Comparison of ENCODE assay signal across 32 cellular contexts in the genomic region with DNA sequence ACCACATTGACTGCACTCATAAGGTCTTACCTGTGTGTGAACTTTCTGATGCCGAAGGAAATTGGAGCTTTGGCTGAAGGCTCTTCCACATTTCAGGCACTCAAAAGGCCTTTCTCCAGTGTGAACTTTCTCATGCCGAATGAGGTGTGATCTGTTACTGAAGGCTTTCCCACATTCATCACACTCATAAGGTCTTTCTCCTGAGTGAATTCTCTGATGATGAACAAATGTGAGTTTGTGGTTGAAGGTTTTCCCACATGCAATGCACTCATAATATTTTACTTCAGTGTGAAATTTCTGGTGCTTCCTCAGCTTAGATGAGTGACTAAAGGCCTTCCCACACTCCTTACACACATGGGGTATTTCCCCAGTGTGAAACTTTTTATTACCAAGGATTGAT. TPM values are rescaled to one million over a fixed set of nuclear protein-coding genes. Genes with fewer than 3 reads are reported as not detected.
A peak's percentile ranks its signal among the peaks of the same experiment; 100 is the strongest.
DNase-seq lines count a peak whose midpoint lies in the region; ATAC-seq and TF ChIP-seq lines count a peak whose summit lies in the region.
"Had no signal": no experiment of that assay in that cellular context is flagged by ENCODE, and none has a peak within 500 bp of the region (broad histone marks: within the 10 kb centered on the region; RNA-seq: fewer than 3 reads in every experiment).

No MANE protein-coding gene starts in this region.

- no peak overlapping the region for H3K27ac ChIP-seq in duodenal mucosa (ENCODE audit: low read depth, low read length)
- no peak overlapping the region for H3K27ac ChIP-seq in prostate gland
- H3K27ac ChIP-seq: A549, cardiac muscle cell, esophagus squamous epithelium, HL-60, neural progenitor cell, PC-9, tibial nerve, VCaP had no signal

- peaks cover 2 to 3% of the 10 kb centered on the region in 2 donors for H3K4me1 ChIP-seq in duodenal mucosa (ENCODE audit: control insufficient read depth in 1 of 2, insufficient read depth in 2 of 2, low read length in 2 of 2)
- no peaks in the 10 kb centered on the region for H3K4me1 ChIP-seq in prostate gland (replicated peaks)
- H3K4me1 ChIP-seq: A549, neural progenitor cell had no signal

- DNase-seq in AG10803 (ENCODE audit: low read depth), result peak; percentile 11
- DNase-seq in M059J (ENCODE audit: low read depth), result peak; percentile 18
- DNase-seq in left kidney (ENCODE audit: low read depth, low spot score), result peak; percentile 13
- DNase-seq in HFFc6, result no peak
- no peak for DNase-seq in activated naive CD4-positive, alpha-beta T cell treated with anti-CD3 and anti-CD28 coated beads, Interleukin-2, amount 50 U/mL, for 72 hours (ENCODE audit: low spot score in 2 of 2)
- DNase-seq in prostate gland (ENCODE audit: low spot score), result no peak
- DNase-seq: activated CD4-positive, alpha-beta T cell treated with anti-CD3 and anti-CD28 coated beads for 48 hours; activated naive CD4-positive, alpha-beta T cell treated with anti-CD3 and anti-CD28 coated beads for 36 hours; activated T-cell treated with anti-CD3 and anti-CD28 coated beads, Interleukin-2, amount 50 U/mL, for 4 hours; anterior cingulate cortex; CD8-positive, alpha-beta memory T cell; esophagus squamous epithelium; glutamatergic neuron; Kasumi-1; NCI-H1694; NCI-H2171 treated with DMSO at 0.1 percent for 48 hours; NCI-H510A treated with DMSO at 0.1 percent for 48 hours; PC-9; posterior cingulate gyrus; Right ventricle myocardium superior had no signal

- H3K36me3 ChIP-seq in duodenal mucosa (ENCODE audit: control insufficient read depth in 1 of 2, insufficient read depth in 2 of 2, low read length in 2 of 2), result peaks cover 50 to 57% of the 10 kb centered on the region in 2 donors
- peaks cover 14 to 28% of the 10 kb centered on the region in 2 donors for H3K36me3 ChIP-seq in prostate gland
- H3K36me3 ChIP-seq: cardiac muscle cell, neural progenitor cell had no signal

- H3K27me3 Mint-ChIP-seq in HFFc6 (ENCODE audit: insufficient read depth), result peaks cover 5% of the 10 kb centered on the region
- H3K27me3 Mint-ChIP-seq: B cell; CD8-positive, alpha-beta memory T cell; stimulated activated naive CD8-positive, alpha-beta T cell treated with anti-CD3 and anti-CD28 coated beads, Interleukin-15, Interleukin-2, amounts not matched to agents 100 ng/mL and 50 ng/mL, for 24 hours had no signal

- H3K9me3 Mint-ChIP-seq in HFFc6, result peaks cover 98% of the 10 kb centered on the region
- peaks cover 52 to 59% of the 10 kb centered on the region in 2 donors for H3K9me3 Mint-ChIP-seq in activated naive CD4-positive, alpha-beta T cell treated with anti-CD3 and anti-CD28 coated beads, Interleukin-2, amount 50 U/mL, for 72 hours

- H3K4me1 Mint-ChIP-seq in HFFc6 (ENCODE audit: low read depth), result peaks cover 9% of the 10 kb centered on the region

- H3K27ac Mint-ChIP-seq in HFFc6, result no peak overlapping the region
- no peak overlapping the region for H3K27ac Mint-ChIP-seq in activated naive CD4-positive, alpha-beta T cell treated with anti-CD3 and anti-CD28 coated beads, Interleukin-2, amount 50 U/mL, for 72 hours
- H3K27ac Mint-ChIP-seq: activated naive CD4-positive, alpha-beta T cell treated with anti-CD3 and anti-CD28 coated beads for 36 hours; B cell; CD8-positive, alpha-beta memory T cell; neural progenitor cell; stimulated activated naive CD8-positive, alpha-beta T cell treated with anti-CD3 and anti-CD28 coated beads, Interleukin-15, Interleukin-2, amounts not matched to agents 100 ng/mL and 50 ng/mL, for 24 hours had no signal

- peaks cover 95% of the 10 kb centered on the region for H3K36me3 Mint-ChIP-seq in HFFc6 (ENCODE audit: low read depth)
- peaks cover 98 to 99% of the 10 kb centered on the region in 2 donors for H3K36me3 Mint-ChIP-seq in activated naive CD4-positive, alpha-beta T cell treated with anti-CD3 and anti-CD28 coated beads, Interleukin-2, amount 50 U/mL, for 72 hours

- TF ChIP-seq CTCF in AG10803 (conservative IDR thresholded peaks at IDR 0.05; ENCODE audit: low read length) (no peak), HFFc6 (IDR thresholded peaks at IDR 0.05) (no peak), prostate gland (IDR thresholded peaks at IDR 0.05) (no peak)

- H3K4me3 ChIP-seq in AG10803 (ENCODE audit: low read length) (no peak overlapping the region), duodenal mucosa (ENCODE audit: low read depth in 1 of 2, low read length in 2 of 2) (peak overlapping the region; percentile 23 to 50), prostate gland (no peak overlapping the region)
- H3K4me3 ChIP-seq: A549, cardiac muscle cell, lung, neural progenitor cell, PC-9, tibial nerve had no signal

- no peaks in the 10 kb centered on the region for H3K27me3 ChIP-seq in duodenal mucosa (ENCODE audit: control insufficient read depth in 1 of 2, insufficient read depth in 2 of 2, low read length in 2 of 2)
- H3K27me3 ChIP-seq in prostate gland (replicated peaks; ENCODE audit: insufficient read depth), result no peaks in the 10 kb centered on the region
- H3K27me3 ChIP-seq: cardiac muscle cell, esophagus squamous epithelium, neural progenitor cell, tibial nerve had no signal

- intact Hi-C loops in prostate gland (cut with DNase I), result no loop called here

- no peak overlapping the region for H3K4me3 Mint-ChIP-seq in HFFc6
- H3K4me3 Mint-ChIP-seq: activated naive CD4-positive, alpha-beta T cell treated with anti-CD3 and anti-CD28 coated beads for 36 hours; activated T-cell treated with anti-CD3 and anti-CD28 coated beads, Interleukin-2, amount 50 U/mL, for 4 hours; B cell; CD8-positive, alpha-beta memory T cell; neural progenitor cell; stimulated activated naive CD8-positive, alpha-beta T cell treated with anti-CD3 and anti-CD28 coated beads, Interleukin-15, Interleukin-2, amounts not matched to agents 100 ng/mL and 50 ng/mL, for 24 hours had no signal

- WGBS in prostate gland, result 96% methylated on average over 2 of the region's 2 CpGs

- TF ChIP-seq POLR2A in prostate gland (IDR thresholded peaks at IDR 0.05), result no peak

- H3K9me3 ChIP-seq in duodenal mucosa (ENCODE audit: control insufficient read depth in 1 of 2, low read length in 2 of 2), result peaks cover 81 to 92% of the 10 kb centered on the region in 2 donors
- peaks cover 5% of the 10 kb centered on the region for H3K9me3 ChIP-seq in prostate gland

- ATAC-seq in activated naive CD4-positive, alpha-beta T cell treated with anti-CD3 and anti-CD28 coated beads, Interleukin-2, amount 50 U/mL, for 72 hours, result no peak
- ATAC-seq in GM21528 (IDR thresholded peaks at IDR 0.05; ENCODE audit: low FRiP score, unreplicated experiment), result no peak
- ATAC-seq: A549; activated T-cell treated with anti-CD3 and anti-CD28 coated beads, Interleukin-2, amount 50 U/mL, for 4 hours had no signal

- H3K9ac ChIP-seq in duodenal mucosa (ENCODE audit: low read depth in 1 of 2, low read length in 2 of 2), result no peak overlapping the region
- H3K9ac ChIP-seq: neural progenitor cell had no signal

RNA-seq across cellular contexts. Expression of gene ZNF132, which starts 5.7 kb away (rescaled TPM):
- 4.8 and 4.9 TPM in 2 replicates for total RNA-seq in M059J (2014; rRNA removed; shearing (Covaris generic))
- 1 to 10 TPM; 4.0 to 5.2 (median 4.5) TPM for total RNA-seq in HFFc6 (2021; fragmentation: NEBNext Ultra II Directional; extraction: Animal tissue kit (Norgen Biotek cat#: 25700))
- total RNA-seq in activated naive CD4-positive, alpha-beta T cell treated with anti-CD3 and anti-CD28 coated beads, Interleukin-2, amount 50 U/mL, for 72 hours, result 1 to 10 TPM; 3.1 to 3.4 TPM
- total RNA-seq in prostate gland, result 10 to 100 TPM in 1 of 2 donors, 1 to 10 TPM in 1; 8.1 to 12.2 TPM
- total RNA-seq: cardiac muscle cell had no signal

RNA-seq across cellular contexts. Expression of gene ZNF324B, which starts 17.2 kb away (rescaled TPM):
- total RNA-seq in M059J (2014; rRNA removed; shearing (Covaris generic)), result 6.6 and 16.3 TPM in 2 replicates
- total RNA-seq in HFFc6 (2021; fragmentation: NEBNext Ultra II Directional; extraction: Animal tissue kit (Norgen Biotek cat#: 25700)), result 1 to 10 TPM; 3.8 to 5.9 (median 4.7) TPM
- 1 to 10 TPM; 5.7 to 7.9 TPM for total RNA-seq in activated naive CD4-positive, alpha-beta T cell treated with anti-CD3 and anti-CD28 coated beads, Interleukin-2, amount 50 U/mL, for 72 hours
- 10 to 100 TPM; 10.8 to 16.4 TPM for total RNA-seq in prostate gland

RNA-seq across cellular contexts. Expression of gene ZNF584, which starts 25.8 kb away (rescaled TPM):
- 11.6 and 14.2 TPM in 2 replicates for total RNA-seq in M059J (2014; rRNA removed; shearing (Covaris generic))
- 10 to 100 TPM; 13.3 to 15.0 (median 14.0) TPM for total RNA-seq in HFFc6 (2021; fragmentation: NEBNext Ultra II Directional; extraction: Animal tissue kit (Norgen Biotek cat#: 25700))
- 10 to 100 TPM; 10.4 to 13.9 TPM for total RNA-seq in activated naive CD4-positive, alpha-beta T cell treated with anti-CD3 and anti-CD28 coated beads, Interleukin-2, amount 50 U/mL, for 72 hours
- total RNA-seq in prostate gland, result 10 to 100 TPM; 10.8 to 19.4 TPM

RNA-seq across cellular contexts. Expression of gene ZNF324, which starts 32.7 kb away (rescaled TPM):
- total RNA-seq in M059J (2014; rRNA removed; shearing (Covaris generic)), result 10.3 and 15.7 TPM in 2 replicates
- 1 to 10 TPM; 5.6 to 7.5 (median 6.8) TPM for total RNA-seq in HFFc6 (2021; fragmentation: NEBNext Ultra II Directional; extraction: Animal tissue kit (Norgen Biotek cat#: 25700))
- 1 to 10 TPM; 6.4 to 7.7 TPM for total RNA-seq in activated naive CD4-positive, alpha-beta T cell treated with anti-CD3 and anti-CD28 coated beads, Interleukin-2, amount 50 U/mL, for 72 hours
- 10 to 100 TPM; 22.9 to 27.1 TPM for total RNA-seq in prostate gland

RNA-seq across cellular contexts. Expression of gene RNF225, which starts 38.8 kb away (rescaled TPM):
- total RNA-seq in M059J (2014; rRNA removed; shearing (Covaris generic)), result not detected in 2 replicates
- total RNA-seq in HFFc6 (2021; fragmentation: NEBNext Ultra II Directional; extraction: Animal tissue kit (Norgen Biotek cat#: 25700)), result under 1 TPM in 2 of 6 experiments, not detected in 4; 0.26 to 0.39 TPM
- under 1 TPM; 0.48 to 0.60 TPM for total RNA-seq in activated naive CD4-positive, alpha-beta T cell treated with anti-CD3 and anti-CD28 coated beads, Interleukin-2, amount 50 U/mL, for 72 hours
- 1 to 10 TPM in 1 of 2 donors, under 1 TPM in 1; 0.62 to 7.0 TPM for total RNA-seq in prostate gland
- total RNA-seq: kidney epithelial cell, Right ventricle myocardium superior, tibial nerve had no signal

Comparison
In these comparisons a context has a peak if more than half of its experiments do, and no peak if none do; other contexts are left out.
1. DNase-seq: peak in AG10803 (single experiment), M059J (single experiment) and left kidney (single experiment); none in HFFc6 (single experiment), activated naive CD4-positive, alpha-beta T cell treated with anti-CD3 and anti-CD28 coated beads, Interleukin-2, amount 50 U/mL, for 72 hours (0 of 2) and prostate gland (single experiment).
2. H3K4me3 ChIP-seq: peak in duodenal mucosa (2 of 2); none in AG10803 (single experiment) and prostate gland (0 of 2).